ENCODE assay signal across 10 cellular contexts in the genomic region with DNA sequence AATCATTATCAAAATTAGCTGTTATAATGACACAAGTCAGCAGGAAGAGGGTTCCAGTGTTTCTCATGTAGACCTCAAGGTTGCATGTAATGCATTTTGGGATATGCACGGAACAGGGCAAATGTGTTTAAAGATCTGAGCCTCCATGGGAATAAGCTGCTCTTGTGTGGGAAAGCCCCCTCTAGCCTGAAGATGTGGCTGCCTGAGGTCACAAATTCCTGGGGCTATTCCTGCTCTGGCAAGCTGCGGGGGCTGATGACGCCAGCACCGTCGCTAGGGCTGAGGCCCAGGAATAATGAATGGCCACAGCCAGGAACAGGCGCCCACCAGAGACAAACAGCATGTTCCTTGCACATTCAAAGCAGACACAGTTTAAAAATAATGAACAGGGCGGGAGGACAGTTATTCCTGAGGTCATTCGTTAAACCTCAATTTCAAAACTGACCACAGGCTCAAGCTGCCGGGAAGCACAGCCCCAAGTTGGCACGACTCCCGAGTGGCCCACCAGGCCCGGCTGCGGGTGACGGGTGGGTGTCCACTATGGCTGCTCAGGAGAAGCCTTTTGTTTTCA. TPM values are rescaled to one million over a fixed set of nuclear protein-coding genes. Genes with fewer than 3 reads are reported as not detected.
DNase-seq lines count a peak whose midpoint lies in the region; ATAC-seq and TF ChIP-seq lines count a peak whose summit lies in the region.
"Had no signal": no experiment of that assay in that cellular context is flagged by ENCODE, and none has a peak within 500 bp of the region (broad histone marks: within the 10 kb centered on the region; RNA-seq: fewer than 3 reads in every experiment).

No MANE protein-coding gene starts in this region.

- H3K4me1 Mint-ChIP-seq in natural killer cell: peaks cover 77 to 91% of the 10 kb centered on the region in 2 donors

- ATAC-seq in natural killer cell (no peak), GM18861 (IDR thresholded peaks at IDR 0.05; ENCODE audit: unreplicated experiment) (no peak)
- no peak for ATAC-seq in activated CD4-positive, CD25-positive, alpha-beta regulatory T cell treated with anti-CD3 and anti-CD28 coated beads, Interleukin-2, amount 50 U/mL, for 24 hours

- H3K27ac Mint-ChIP-seq in natural killer cell: peak overlapping the region; percentile 88 to 93
- H3K27ac Mint-ChIP-seq: activated CD4-positive, alpha-beta memory T cell treated with anti-CD3 and anti-CD28 coated beads for 36 hours had no signal

- H3K36me3 ChIP-seq in Peyer's patch: no peaks in the 10 kb centered on the region

- DNase-seq in Peyer's patch (peak in 2 of 3 donors; percentile 62 to 70), fibroblast of mammary gland (ENCODE audit: low read depth) (peak; percentile 96), natural killer cell (no peak), ureter (ENCODE audit: low spot score) (peak; percentile 65), RKO (ENCODE audit: low spot score) (no peak)
- DNase-seq: activated CD4-positive, alpha-beta memory T cell treated with anti-CD3 and anti-CD28 coated beads for 36 hours; NCI-H446; stimulated activated CD4-positive, alpha-beta T cell treated with anti-CD3 and anti-CD28 coated beads, Interleukin-12 subunit alpha, Interleukin-12 subunit beta, amount 100 ng/mL, for 4 hours had no signal

- no peaks in the 10 kb centered on the region for H3K36me3 Mint-ChIP-seq in natural killer cell
- H3K36me3 Mint-ChIP-seq: activated CD4-positive, alpha-beta memory T cell treated with anti-CD3 and anti-CD28 coated beads for 36 hours had no signal

- H3K9me3 Mint-ChIP-seq in natural killer cell: no peaks in the 10 kb centered on the region
- H3K9me3 Mint-ChIP-seq: activated CD4-positive, alpha-beta memory T cell treated with anti-CD3 and anti-CD28 coated beads for 36 hours had no signal

- H3K4me3 ChIP-seq in Peyer's patch (peak overlapping the region in 1 of 4 donors; percentile 11), fibroblast of mammary gland (ENCODE audit: control insufficient read depth, low read depth, low read length) (no peak overlapping the region)

- H3K27me3 ChIP-seq in Peyer's patch: no peaks in the 10 kb centered on the region

- intact Hi-C loops in natural killer cell (cut with micrococcal nuclease): no loop called here

- H3K27me3 Mint-ChIP-seq in natural killer cell (ENCODE audit: low read depth in 2 of 2): no peaks in the 10 kb centered on the region
- H3K27me3 Mint-ChIP-seq: activated CD4-positive, alpha-beta memory T cell treated with anti-CD3 and anti-CD28 coated beads for 36 hours had no signal

- H3K27ac ChIP-seq in Peyer's patch: peak overlapping the region; percentile 58 to 86 (median 67)

- TF ChIP-seq CTCF in Peyer's patch (IDR thresholded peaks at IDR 0.05) (no peak), fibroblast of mammary gland (conservative IDR thresholded peaks at IDR 0.05; ENCODE audit: control insufficient read depth, insufficient read depth, low read depth, low read length) (no peak), natural killer cell (IDR thresholded peaks at IDR 0.05) (no peak)

- H3K4me3 Mint-ChIP-seq in natural killer cell: peak overlapping the region; percentile 59
- H3K4me3 Mint-ChIP-seq: activated CD4-positive, alpha-beta memory T cell treated with anti-CD3 and anti-CD28 coated beads for 36 hours had no signal

- peaks cover 0 to 87% (median 8%) of the 10 kb centered on the region in 4 donors for H3K4me1 ChIP-seq in Peyer's patch

- no peak for TF ChIP-seq POLR2A in Peyer's patch (IDR thresholded peaks at IDR 0.05)

- H3K9me3 ChIP-seq in Peyer's patch: no peaks in the 10 kb centered on the region

RNA-seq across cellular contexts. Expression of gene OSBPL5, which starts 11.7 kb away (rescaled TPM):
- total RNA-seq in Peyer's patch: 100 to 1,000 TPM in 1 of 4 donors, 10 to 100 TPM in 3; 39.8 to 110 (median 73.2) TPM
- total RNA-seq in natural killer cell: 100 to 1,000 TPM; 375 to 522 (median 377) TPM
- 84.3 TPM for total RNA-seq in ureter

Comparison
In these comparisons a context has a peak if more than half of its experiments do, and no peak if none do; other contexts are left out.
1. DNase-seq: peak in Peyer's patch (2 of 3), fibroblast of mammary gland (single experiment) and ureter (single experiment); none in natural killer cell (single experiment) and RKO (single experiment).